17 cellular contexts compared by ENCODE assay signal in the genomic region with DNA sequence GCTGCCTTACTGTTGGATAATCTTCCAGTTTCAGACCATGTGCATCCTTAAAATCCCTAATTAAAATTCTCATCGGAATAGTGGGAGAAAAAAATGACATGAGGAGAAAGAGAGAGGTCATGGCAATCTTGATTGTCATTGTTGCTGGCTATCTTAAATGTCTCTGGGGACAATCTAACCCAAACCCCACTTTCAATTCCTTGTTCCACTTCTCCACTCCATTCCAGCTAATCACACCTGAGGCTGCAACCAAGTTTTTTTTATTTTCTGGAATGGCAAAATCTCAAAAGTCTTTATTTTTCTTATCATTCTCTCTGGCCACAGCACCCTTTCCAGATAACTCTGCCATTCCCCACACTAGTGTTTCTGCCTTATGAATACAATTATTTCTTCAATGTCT.
DNase-seq lines count a peak whose midpoint lies in the region; ATAC-seq, FAIRE-seq and TF ChIP-seq lines count a peak whose summit lies in the region.
"Had no signal": no experiment of that assay in that cellular context is flagged by ENCODE, and none has a peak within 500 bp of the region (broad histone marks: within the 10 kb centered on the region; RNA-seq: fewer than 3 reads in every experiment).

No MANE protein-coding gene starts in this region.

- TF ChIP-seq POLR2A in GM12891 (IDR thresholded peaks at IDR 0.05; ENCODE audit: low read depth, low read length) = no peak

- FAIRE-seq in GM12891 (lab: Jason Lieb, UNC) = peak; percentile 58
- FAIRE-seq: G401.6, GM18507 had no signal

- TF ChIP-seq CTCF in smooth muscle cell (IDR thresholded peaks at IDR 0.05; ENCODE audit: borderline replicate concordance, insufficient read depth, poor library complexity, severe bottlenecking) (no peak), psoas muscle (IDR thresholded peaks at IDR 0.05) (no peak), mesothelial cell of epicardium (IDR thresholded peaks at IDR 0.05; ENCODE audit: unreplicated experiment) (no peak)

- peak overlapping the region; percentile 70 for H2AFZ ChIP-seq in smooth muscle cell (ENCODE audit: low read depth)
- H2AFZ ChIP-seq: GM23338 had no signal

- no peaks in the 10 kb centered on the region for H3K27me3 ChIP-seq in smooth muscle cell (ENCODE audit: low read depth)
- no peaks in the 10 kb centered on the region for H3K27me3 ChIP-seq in psoas muscle (ENCODE audit: insufficient read depth in 3 of 3, low read length in 2 of 3)

- no peak overlapping the region for H3K27ac Mint-ChIP-seq in mesothelial cell of epicardium
- H3K27ac Mint-ChIP-seq: CD4-positive, alpha-beta memory T cell; GM23338; H9 had no signal

- WGBS in smooth muscle cell (ENCODE audit: low lambda C conversion rate) = 64% methylated on average over 1 of the region's 1 CpG
- WGBS in psoas muscle, 3 donors = 35 to 59% (median 54%) methylated on average over 1 of the region's 1 CpG

- no peaks in the 10 kb centered on the region for H3K9me3 Mint-ChIP-seq in mesothelial cell of epicardium
- H3K9me3 Mint-ChIP-seq: GM23338, H9 had no signal

- DNase-seq in GM12891 (ENCODE audit: insufficient read length, low spot score) = no peak
- DNase-seq in NCI-H82 (lab: John Stamatoyannopoulos, UW) = peak; percentile 58
- no peak for DNase-seq in smooth muscle cell (lab: John Stamatoyannopoulos, UW; ENCODE audit: unreplicated experiment)
- DNase-seq in psoas muscle = no peak
- no peak for DNase-seq in mesothelial cell of epicardium (ENCODE audit: low spot score in 2 of 2, unreplicated experiment in 2 of 2)
- DNase-seq: C1 segment of cervical spinal cord; Calu3; CD4-positive, alpha-beta memory T cell; COR-L47; DMS153; DND-41; H9 had no signal

- H3K4me3 Mint-ChIP-seq in mesothelial cell of epicardium = no peak overlapping the region
- H3K4me3 Mint-ChIP-seq: CD4-positive, alpha-beta memory T cell; GM23338; H9 had no signal

- H3K79me2 ChIP-seq in smooth muscle cell (ENCODE audit: low read depth) = no peaks in the 10 kb centered on the region

- H3K36me3 Mint-ChIP-seq in mesothelial cell of epicardium = no peaks in the 10 kb centered on the region
- H3K36me3 Mint-ChIP-seq: CD4-positive, alpha-beta memory T cell had no signal

- H3K9me3 ChIP-seq in smooth muscle cell (replicated peaks; ENCODE audit: low read depth) (no peaks in the 10 kb centered on the region), psoas muscle (no peaks in the 10 kb centered on the region)

- H3K27ac ChIP-seq in smooth muscle cell (ENCODE audit: low read depth) = no peak overlapping the region
- H3K27ac ChIP-seq in psoas muscle = no peak overlapping the region

- peaks cover 10% of the 10 kb centered on the region for H3K4me1 Mint-ChIP-seq in mesothelial cell of epicardium
- H3K4me1 Mint-ChIP-seq: GM23338, H9 had no signal

- H3K4me2 ChIP-seq in smooth muscle cell = no peak overlapping the region
- H3K4me2 ChIP-seq: GM23338 had no signal

- H4K20me1 ChIP-seq in smooth muscle cell (ENCODE audit: low read depth) = no peaks in the 10 kb centered on the region

- H3K27me3 Mint-ChIP-seq in mesothelial cell of epicardium (ENCODE audit: low read depth) = peaks cover 2% of the 10 kb centered on the region
- H3K27me3 Mint-ChIP-seq: CD4-positive, alpha-beta memory T cell had no signal

- H3K4me1 ChIP-seq in smooth muscle cell (ENCODE audit: low read depth) (no peaks in the 10 kb centered on the region), psoas muscle (no peaks in the 10 kb centered on the region)

- H3K9ac ChIP-seq in smooth muscle cell (ENCODE audit: low read depth) = no peak overlapping the region

- intact Hi-C loops in psoas muscle (cut with DNase I) = no loop called here

- H3K4me3 ChIP-seq in smooth muscle cell = no peak overlapping the region
- H3K4me3 ChIP-seq in psoas muscle = no peak overlapping the region
- H3K4me3 ChIP-seq: GM23338 had no signal

- no peaks in the 10 kb centered on the region for H3F3A ChIP-seq in smooth muscle cell (ENCODE audit: low read depth)

- H3K36me3 ChIP-seq in smooth muscle cell (ENCODE audit: low read depth) (no peaks in the 10 kb centered on the region), psoas muscle (ENCODE audit: insufficient read depth in 1 of 2, low read depth in 1 of 2) (no peaks in the 10 kb centered on the region)

- ATAC-seq in psoas muscle = no peak
- no peak for ATAC-seq in HG03280 (IDR thresholded peaks at IDR 0.05; ENCODE audit: unreplicated experiment)
- ATAC-seq: GM23338, HCT116 had no signal

TF ChIP-seq in GM12891, 5 proteins besides CTCF, POLR2A, EP300 and RAD21:
- TF ChIP-seq POLR2AphosphoS5 (IDR thresholded peaks at IDR 0.05; ENCODE audit: low read depth, low read length) (no peak), PAX5 (IDR thresholded peaks at IDR 0.05; ENCODE audit: insufficient read depth, low read length, severe bottlenecking) (no peak), POU2F2 (IDR thresholded peaks at IDR 0.05; ENCODE audit: low read depth, low read length) (no peak), SPI1 (IDR thresholded peaks at IDR 0.05; ENCODE audit: low read depth, low read length) (peak; percentile 66), TAF1 (IDR thresholded peaks at IDR 0.05; ENCODE audit: low read depth, low read length) (no peak)
